Comparison of ENCODE assay signal across 26 cellular contexts in genomic region chr11:40104941-40105550, GRCh38.
"Had no signal": no experiment of that assay in that cellular context is flagged by ENCODE, and none has a peak within 500 bp of the region (broad histone marks: within the 10 kb centered on the region; RNA-seq: fewer than 3 reads in every experiment).

No MANE protein-coding gene starts in this region.

- H3K4me1 Mint-ChIP-seq: activated CD4-positive, alpha-beta T cell treated with anti-CD3 and anti-CD28 coated beads, Interleukin-2, amount 10 ng/mL, durations not matched to agents 7 days and 5 days; brain; central memory CD8-positive, alpha-beta T cell; T-cell had no signal

- DNase-seq: activated CD4-positive, alpha-beta memory T cell treated with anti-CD3 and anti-CD28 coated beads for 36 hours; activated CD4-positive, alpha-beta T cell treated with anti-CD3 and anti-CD28 coated beads, Interleukin-2, amount 10 ng/mL, durations not matched to agents 7 days and 5 days; activated CD4-positive, CD25-positive, alpha-beta regulatory T cell; activated CD8-positive, alpha-beta memory T cell treated with anti-CD3 and anti-CD28 coated beads for 24 hours; activated effector memory CD4-positive, alpha-beta T cell treated with anti-CD3 and anti-CD28 coated beads, Interleukin-2, amount 50 U/mL, for 16 hours; activated naive CD4-positive, alpha-beta T cell treated with Interleukin-2 at 50 U/mL for 16 hours; activated T-cell treated with anti-CD3 and anti-CD28 coated beads, Interleukin-2, amount 50 U/mL, for 4 hours; amygdala; MM.1S; NCI-H1105 treated with DMSO at 0.1 percent for 48 hours; NCI-H146; NCI-H187 treated with DMSO at 0.1 percent for 48 hours; NCI-H2081 treated with DMSO at 0.1 percent for 48 hours; NCI-H2171; NCI-H2227 treated with DMSO at 0.1 percent for 48 hours; NCI-H446 treated with DMSO at 0.1 percent for 48 hours; NCI-H524 treated with DMSO at 0.1 percent for 48 hours; NCI-H774; PC-3; SHP77 treated with DMSO at 0.1 percent for 48 hours; T-cell; T-helper 2 cell; T1000 had no signal

- H3K27me3 Mint-ChIP-seq: activated CD4-positive, alpha-beta memory T cell treated with anti-CD3 and anti-CD28 coated beads for 36 hours; activated CD4-positive, alpha-beta T cell treated with anti-CD3 and anti-CD28 coated beads, Interleukin-2, amount 10 ng/mL, durations not matched to agents 7 days and 5 days; activated naive CD8-positive, alpha-beta T cell; brain; central memory CD8-positive, alpha-beta T cell; T-cell had no signal

- H3K36me3 Mint-ChIP-seq: activated CD4-positive, alpha-beta memory T cell treated with anti-CD3 and anti-CD28 coated beads for 36 hours; activated naive CD8-positive, alpha-beta T cell; brain; T-cell had no signal

- H3K27ac Mint-ChIP-seq: activated CD4-positive, alpha-beta memory T cell treated with anti-CD3 and anti-CD28 coated beads for 36 hours; activated CD4-positive, alpha-beta T cell treated with anti-CD3 and anti-CD28 coated beads, Interleukin-2, amount 10 ng/mL, durations not matched to agents 7 days and 5 days; activated naive CD8-positive, alpha-beta T cell; brain; T-cell had no signal

- ATAC-seq: activated T-cell treated with anti-CD3 and anti-CD28 coated beads, Interleukin-2, amount 50 U/mL, for 4 hours; PC-3; T-cell had no signal

- H3K4me3 Mint-ChIP-seq: activated CD4-positive, alpha-beta memory T cell treated with anti-CD3 and anti-CD28 coated beads for 36 hours; activated CD4-positive, alpha-beta T cell treated with anti-CD3 and anti-CD28 coated beads, Interleukin-2, amount 10 ng/mL, durations not matched to agents 7 days and 5 days; activated naive CD8-positive, alpha-beta T cell; activated T-cell treated with anti-CD3 and anti-CD28 coated beads, Interleukin-2, amount 50 U/mL, for 4 hours; brain; central memory CD8-positive, alpha-beta T cell; T-cell had no signal
